In the genomic region with DNA sequence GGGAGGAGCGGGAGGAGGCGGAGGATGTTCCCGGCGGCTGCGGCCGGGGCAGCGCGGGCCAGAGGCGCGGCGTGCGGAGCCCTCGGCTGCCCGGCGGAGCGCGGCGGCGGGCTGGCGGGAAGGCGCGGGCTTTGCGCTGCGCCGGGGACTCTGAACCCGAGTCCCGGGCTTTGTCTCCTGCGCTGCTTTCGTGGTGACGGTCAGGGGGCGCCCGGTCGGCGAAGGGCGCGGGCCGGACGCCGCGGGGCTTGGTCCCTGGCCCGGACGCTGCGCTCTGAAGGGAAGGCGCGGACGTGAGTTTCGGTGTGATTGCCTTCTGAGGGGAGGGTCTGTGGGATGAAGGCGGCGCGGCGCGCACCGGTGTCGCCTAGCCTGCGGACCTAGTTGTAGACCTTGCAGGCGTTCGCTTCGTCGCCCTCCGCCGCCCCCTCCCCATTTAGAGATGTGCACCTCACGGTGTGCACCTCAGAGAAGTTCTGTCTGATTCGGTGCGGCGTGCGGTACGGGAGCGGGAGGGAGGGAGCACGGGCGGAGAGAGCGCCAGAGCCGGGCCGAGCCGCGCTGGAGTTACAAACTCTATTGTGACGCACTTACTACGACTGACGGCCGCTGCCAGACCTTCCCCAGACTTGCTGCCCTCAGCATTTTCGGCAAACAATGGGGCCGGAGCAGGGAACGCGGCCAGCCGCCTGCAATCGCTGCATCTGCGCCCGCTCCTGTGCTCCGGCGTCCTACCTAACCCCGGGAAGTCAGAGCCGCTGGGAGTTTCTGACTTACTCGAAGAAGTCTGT, we compare ENCODE assay signal across 8 cellular contexts. TPM values are rescaled to one million over a fixed set of nuclear protein-coding genes. Genes with fewer than 3 reads are reported as not detected.
DNase-seq lines count a peak whose midpoint lies in the region; ATAC-seq lines count a peak whose summit lies in the region.

No MANE protein-coding gene starts in this region.

- peak overlapping the region; percentile 90 for H3K9ac ChIP-seq in HUES64 (ENCODE audit: low read depth, low read length)

- peaks cover 37% of the 10 kb centered on the region for H3K27me3 ChIP-seq in HUES64 (ENCODE audit: insufficient read depth, low read length)

- intact Hi-C loops in posterior cingulate gyrus (cut with DNase I): loop anchor here (5.0 kb wide), 1 partner anchor 39 kb away; no protein-coding TSS in a partner anchor

- peaks cover 14% of the 10 kb centered on the region for H3K4me1 ChIP-seq in HUES64 (ENCODE audit: insufficient read depth, low read length)

- in situ Hi-C loops in SK-MEL-5 (cut with HindIII; ENCODE audit: low pct_unique_long_range_greater_than_20kb, low sequenced_read_pairs): no loop called here

- DNase-seq in ELR (ENCODE audit: low read depth) (peak; percentile 87), SK-MEL-5 (ENCODE audit: low read depth, low spot score) (peak; percentile 73), astrocyte of the hippocampus (ENCODE audit: low read depth, low spot score) (peak; percentile 88), hepatic stellate cell (ENCODE audit: low spot score) (peak; percentile 65), posterior cingulate gyrus (peak; percentile 47 to 94 (median 68))

- H3K9me3 ChIP-seq in HUES64 (ENCODE audit: insufficient read depth, low read depth, low read length): no peaks in the 10 kb centered on the region

- WGBS in HUES64: under 1% methylated on average over 92 of the region's 92 CpGs

- no peak for ATAC-seq in GM21360 (IDR thresholded peaks at IDR 0.05; ENCODE audit: unreplicated experiment)
- ATAC-seq in GM21576 (IDR thresholded peaks at IDR 0.05; ENCODE audit: unreplicated experiment): no peak

- peaks cover 40% of the 10 kb centered on the region for H3K36me3 ChIP-seq in HUES64 (ENCODE audit: insufficient read depth, low read length)

- peak overlapping the region; percentile 90 for H3K4me3 ChIP-seq in HUES64 (ENCODE audit: low read length)

- peak overlapping the region; percentile 81 for H3K27ac ChIP-seq in HUES64 (ENCODE audit: low read depth, low read length)

RNA-seq across cellular contexts. Expression of a gene that starts 2.1 kb away (rescaled TPM):
- polyA plus RNA-seq in HUES64 (2013, experiment 1 of 2): 11.1 TPM
- polyA plus RNA-seq in HUES64 (2013, experiment 2 of 2): 14.6 TPM
- 5.2 and 5.4 TPM in 2 replicates for total RNA-seq in SK-MEL-5 (2014; rRNA removed; shearing (Covaris generic))
- 7.6 and 9.7 TPM in 2 replicates for polyA plus RNA-seq in SK-MEL-5 (2015; cell fraction: cytosol; rRNA removed)
- 9.1 and 10.7 TPM in 2 replicates for polyA plus RNA-seq in SK-MEL-5 (2015; cell fraction: nucleus; rRNA removed)
